In genomic region chr14:88385212-88386101, GRCh38 we compare ENCODE assay signal across 8 cellular contexts. TPM values are rescaled to one million over a fixed set of nuclear protein-coding genes. Genes with fewer than 3 reads are reported as not detected.
DNase-seq lines count a peak whose midpoint lies in the region; ATAC-seq lines count a peak whose summit lies in the region.

TSS of gene SPATA7 (plus strand) at chr14:88385657. CDS start at chr14:88385819, 162 bp downstream.

- H3K4me1 Mint-ChIP-seq in CD8-positive, alpha-beta memory T cell = peaks cover 19 to 23% (median 20%) of the 10 kb centered on the region in 3 donors
- peaks cover 6 to 9% of the 10 kb centered on the region in 2 donors for H3K4me1 Mint-ChIP-seq in effector memory CD8-positive, alpha-beta T cell (ENCODE audit: low read depth in 2 of 2)

- no peaks in the 10 kb centered on the region for H3K9me3 ChIP-seq in CD8-positive, alpha-beta memory T cell (ENCODE audit: low read length)

- H3K4me3 Mint-ChIP-seq in CD8-positive, alpha-beta memory T cell = peak within 1 kb of the TSS; percentile 95 to 100 (median 97)
- H3K4me3 Mint-ChIP-seq in effector memory CD8-positive, alpha-beta T cell = peak within 1 kb of the TSS; percentile 96 to 98

- H3K27me3 Mint-ChIP-seq in CD8-positive, alpha-beta memory T cell = no peaks in the 10 kb centered on the region
- H3K27me3 Mint-ChIP-seq in effector memory CD8-positive, alpha-beta T cell = no peaks in the 10 kb centered on the region

- H3K9me3 Mint-ChIP-seq in CD8-positive, alpha-beta memory T cell = no peaks in the 10 kb centered on the region
- H3K9me3 Mint-ChIP-seq in effector memory CD8-positive, alpha-beta T cell = no peaks in the 10 kb centered on the region

- DNase-seq in CD8-positive, alpha-beta memory T cell = peak; percentile 64 to 84 (median 69)
- peak; percentile 94 for DNase-seq in NCI-H82 (lab: John Stamatoyannopoulos, UW)
- peak; percentile 59 to 67 for DNase-seq in activated CD8-positive, alpha-beta memory T cell treated with anti-CD3 and anti-CD28 coated beads for 4 hours (ENCODE audit: low read depth in 2 of 2)
- peak; percentile 66 to 70 (median 69) for DNase-seq in effector memory CD8-positive, alpha-beta T cell
- DNase-seq in lung microvascular endothelial cell (ENCODE audit: low read depth in 2 of 2) = peak; percentile 92 to 95
- DNase-seq in stimulated activated CD4-positive, alpha-beta T cell treated with anti-CD3 and anti-CD28 coated beads, TNF-alpha, amount 100 ng/mL, for 4 hours (ENCODE audit: low read depth in 3 of 3) = peak; percentile 59 to 66 (median 65)

- H3K4me3 ChIP-seq in CD8-positive, alpha-beta memory T cell (ENCODE audit: low read length) = peak within 1 kb of the TSS; percentile 79

- POLR2A ChIA-PET in CD8-positive, alpha-beta memory T cell (lab: Charles Lee) = no interaction called here

- peaks cover 7% of the 10 kb centered on the region for H3K4me1 ChIP-seq in CD8-positive, alpha-beta memory T cell (ENCODE audit: insufficient read depth, low read length)

- H3K27ac Mint-ChIP-seq in CD8-positive, alpha-beta memory T cell = peak within 1 kb of the TSS; percentile 89 to 98 (median 94)
- peak within 1 kb of the TSS; percentile 95 to 96 for H3K27ac Mint-ChIP-seq in effector memory CD8-positive, alpha-beta T cell

- ATAC-seq in GM19452 (IDR thresholded peaks at IDR 0.05; ENCODE audit: unreplicated experiment) = peak; percentile 100
- peak; percentile 91 for ATAC-seq in HG03575 (IDR thresholded peaks at IDR 0.05; ENCODE audit: extremely low read depth, insufficient number of reproducible peaks, low FRiP score, unreplicated experiment)
- ATAC-seq in effector memory CD8-positive, alpha-beta T cell (replicated peaks) = peak; percentile 97

- CTCF ChIA-PET in CD8-positive, alpha-beta memory T cell (lab: Charles Lee) = no interaction called here

- no peaks in the 10 kb centered on the region for H3K27me3 ChIP-seq in CD8-positive, alpha-beta memory T cell (ENCODE audit: insufficient read depth, low read length, poor library complexity, severe bottlenecking)

- H3K36me3 ChIP-seq in CD8-positive, alpha-beta memory T cell (ENCODE audit: insufficient read depth, low read length) = no peaks in the 10 kb centered on the region

- H3K27ac ChIP-seq in CD8-positive, alpha-beta memory T cell (ENCODE audit: low read depth, low read length) = peak within 1 kb of the TSS; percentile 35

- peaks cover 0 to 8% (median 0%) of the 10 kb centered on the region in 3 donors for H3K36me3 Mint-ChIP-seq in CD8-positive, alpha-beta memory T cell
- peaks cover 7% of the 10 kb centered on the region for H3K36me3 Mint-ChIP-seq in effector memory CD8-positive, alpha-beta T cell (ENCODE audit: insufficient read depth)

RNA-seq across cellular contexts. Expression of gene SPATA7, which starts in this region (rescaled TPM):
- 1 to 10 TPM; 1.7 to 2.1 TPM for total RNA-seq in CD8-positive, alpha-beta memory T cell
- 4.6 TPM for polyA plus RNA-seq in CD8-positive, alpha-beta memory T cell
- 5.9 and 6.2 TPM in 2 replicates for total RNA-seq in lung microvascular endothelial cell

Comparison
In these comparisons a context has a peak if more than half of its experiments do, and no peak if none do; other contexts are left out.
1. Peak in every context shown above with its lines: DNase-seq, ATAC-seq, H3K4me3 ChIP-seq and H3K27ac ChIP-seq.